Comparison of ENCODE assay signal across 23 cellular contexts in the genomic region with DNA sequence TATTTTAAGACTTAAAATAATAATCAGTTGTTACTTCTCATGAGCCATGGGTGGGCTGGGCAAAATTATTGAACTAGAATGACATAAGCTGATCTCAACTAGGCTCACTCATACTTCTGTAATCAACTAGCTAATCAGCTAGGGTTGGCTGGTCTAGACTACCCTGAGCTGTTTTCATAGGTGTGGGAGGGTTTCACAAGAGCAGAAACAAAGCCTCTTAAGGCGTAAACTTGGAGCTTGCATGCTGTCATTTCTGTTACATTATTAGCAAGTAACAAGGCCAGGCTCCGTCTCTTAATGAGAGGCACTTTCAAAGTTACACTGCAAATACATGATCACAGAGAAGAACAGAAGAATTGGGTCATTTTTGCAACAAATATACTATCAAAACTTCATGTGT. TPM values are rescaled to one million over a fixed set of nuclear protein-coding genes. Genes with fewer than 3 reads are reported as not detected.
A peak's percentile ranks its signal among the peaks of the same experiment; 100 is the strongest.
DNase-seq lines count a peak whose midpoint lies in the region; ATAC-seq and TF ChIP-seq lines count a peak whose summit lies in the region.
"Had no signal": no experiment of that assay in that cellular context is flagged by ENCODE, and none has a peak within 500 bp of the region (broad histone marks: within the 10 kb centered on the region; RNA-seq: fewer than 3 reads in every experiment).

No MANE protein-coding gene starts in this region.

- in situ Hi-C loops in G401 (cut with HindIII; ENCODE audit: low sequenced_read_pairs) = no loop called here

- H4K20me1 ChIP-seq in MM.1S (ENCODE audit: insufficient read depth, low read length) = no peaks in the 10 kb centered on the region

- H3K36me3 ChIP-seq in ascending aorta (no peaks in the 10 kb centered on the region), MM.1S (replicated peaks; ENCODE audit: insufficient read depth, low read length) (no peaks in the 10 kb centered on the region)
- H3K36me3 ChIP-seq: SJSA1 had no signal

- ATAC-seq in GM18867 (IDR thresholded peaks at IDR 0.05; ENCODE audit: unreplicated experiment) (peak; percentile 59), HG02852 (IDR thresholded peaks at IDR 0.05; ENCODE audit: unreplicated experiment) (peak; percentile 91), HG03520 (IDR thresholded peaks at IDR 0.05; ENCODE audit: unreplicated experiment) (peak; percentile 73)
- ATAC-seq: HepG2 had no signal

- intact Hi-C loops in ascending aorta (cut with DNase I) = no loop called here

- no peak overlapping the region for H3K4me3 ChIP-seq in ascending aorta
- H3K4me3 ChIP-seq in MM.1S (ENCODE audit: low read length) = no peak overlapping the region
- H3K4me3 ChIP-seq: SJSA1 had no signal

- H3K27ac ChIP-seq in ascending aorta = no peak overlapping the region
- H3K27ac ChIP-seq in MM.1S (ENCODE audit: low read length) = no peak overlapping the region
- H3K27ac ChIP-seq: KMS-11, RWPE1, SJSA1 had no signal

- DNase-seq in renal cortical epithelial cell (ENCODE audit: low read depth) (peak; percentile 4), MV-4-11 (lab: John Stamatoyannopoulos, UW) (no peak), G401 (ENCODE audit: low spot score) (no peak), ascending aorta (ENCODE audit: low spot score in 2 of 2) (no peak), MM.1S (no peak)
- DNase-seq: CD4-positive, alpha-beta T cell; DMS79 treated with DMSO at 0.1 percent for 48 hours; GDM1; HFFc6; NCI-H1417; NCI-H2029; NCI-H524 treated with DMSO at 0.1 percent for 48 hours; NK-92 treated with Interleukin-12 subunit alpha and Interleukin-12 subunit beta, amount 100 ng/mL, for 24 hours; OCI-M1; T-helper 9 cell had no signal

- H3K79me2 ChIP-seq in MM.1S (ENCODE audit: low read length) = no peaks in the 10 kb centered on the region

- no peak overlapping the region for H3K9ac ChIP-seq in MM.1S (ENCODE audit: low read length)
- H3K9ac ChIP-seq: KMS-11 had no signal

- no peak overlapping the region for H3K4me2 ChIP-seq in MM.1S (ENCODE audit: low read depth, low read length)
- H3K4me2 ChIP-seq: KMS-11 had no signal

- no peak overlapping the region for H2AFZ ChIP-seq in MM.1S (ENCODE audit: low read length)

- H3K27me3 ChIP-seq in ascending aorta (no peaks in the 10 kb centered on the region), MM.1S (replicated peaks; ENCODE audit: insufficient read depth, low read length) (no peaks in the 10 kb centered on the region)

- no peaks in the 10 kb centered on the region for H3K4me1 ChIP-seq in ascending aorta
- H3K4me1 ChIP-seq in MM.1S (ENCODE audit: low read length) = no peaks in the 10 kb centered on the region
- H3K4me1 ChIP-seq: SJSA1 had no signal

- H3F3A ChIP-seq in MM.1S (ENCODE audit: insufficient read depth, low read length) = no peaks in the 10 kb centered on the region

- no peak for TF ChIP-seq CTCF in ascending aorta (IDR thresholded peaks at IDR 0.05)
- TF ChIP-seq CTCF in MM.1S (IDR thresholded peaks at IDR 0.05; ENCODE audit: low read length) = no peak

- H3K9me3 ChIP-seq in ascending aorta = no peaks in the 10 kb centered on the region
- no peaks in the 10 kb centered on the region for H3K9me3 ChIP-seq in MM.1S (replicated peaks; ENCODE audit: insufficient read depth, low read length)
- H3K9me3 ChIP-seq: SJSA1 had no signal

- H3K9me2 ChIP-seq in MM.1S (replicated peaks; ENCODE audit: insufficient read depth, low read length) = no peaks in the 10 kb centered on the region

RNA-seq across cellular contexts. Expression of a gene that starts 57.2 kb away (rescaled TPM):
- total RNA-seq in renal cortical epithelial cell (under 0.01 and 0.55 TPM in 2 replicates), ascending aorta (6.4 TPM)
- not detected in 2 replicates for total RNA-seq in G401 (2014; rRNA removed; shearing (Covaris generic))
- total RNA-seq: B cell; CD4-positive, alpha-beta T cell; HepG2 had no signal
